In the genomic region with DNA sequence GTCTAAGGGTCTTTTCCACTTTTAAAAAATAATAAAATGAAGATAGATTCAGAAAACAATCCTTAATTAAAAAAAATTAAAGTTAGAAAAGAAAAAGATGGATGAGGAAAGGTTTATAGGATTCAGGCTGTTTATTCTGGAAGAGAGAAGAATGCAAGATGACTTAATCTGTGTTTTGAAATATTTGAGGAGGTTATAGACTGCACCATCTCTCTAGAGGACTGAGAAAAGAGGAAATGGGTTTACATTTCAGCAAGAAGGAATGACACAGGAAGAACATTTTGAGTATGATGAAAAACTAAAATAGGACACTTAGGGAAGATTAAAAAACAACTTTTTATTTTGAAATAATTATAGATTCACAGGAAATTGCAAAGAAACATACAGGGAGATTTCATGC, we compare ENCODE assay signal across 11 cellular contexts.
DNase-seq lines count a peak whose midpoint lies in the region; ATAC-seq and TF ChIP-seq lines count a peak whose summit lies in the region.
"Had no signal": no experiment of that assay in that cellular context is flagged by ENCODE, and none has a peak within 500 bp of the region (broad histone marks: within the 10 kb centered on the region; RNA-seq: fewer than 3 reads in every experiment).

No MANE protein-coding gene starts in this region.

- H3K36me3 Mint-ChIP-seq in dendritic cell treated with granulocyte-macrophage colony-stimulating factor and Interleukin-4, amounts not matched to agents 40 ng/mL and 50 ng/mL, for 4 days (ENCODE audit: low read depth) = peaks cover 13% of the 10 kb centered on the region

- no peaks in the 10 kb centered on the region for H3K9me3 Mint-ChIP-seq in dendritic cell treated with granulocyte-macrophage colony-stimulating factor and Interleukin-4, amounts not matched to agents 40 ng/mL and 50 ng/mL, for 4 days

- no peaks in the 10 kb centered on the region for H3K36me3 ChIP-seq in left ventricle myocardium inferior
- H3K36me3 ChIP-seq in uterus = no peaks in the 10 kb centered on the region

- TF ChIP-seq CTCF in left ventricle myocardium inferior (IDR thresholded peaks at IDR 0.05; ENCODE audit: borderline replicate concordance) = no peak
- no peak for TF ChIP-seq CTCF in uterus (IDR thresholded peaks at IDR 0.05)

- H3K4me1 ChIP-seq in left ventricle myocardium inferior = peaks cover 82% of the 10 kb centered on the region
- H3K4me1 ChIP-seq in uterus = no peaks in the 10 kb centered on the region

- ATAC-seq in Right ventricle myocardium superior (ENCODE audit: poor library complexity) (no peak), HG03432 (IDR thresholded peaks at IDR 0.05; ENCODE audit: unreplicated experiment) (peak; percentile 50)

- peak overlapping the region; percentile 90 for H3K27ac ChIP-seq in left ventricle myocardium inferior (replicated peaks)
- peak overlapping the region; percentile 49 to 51 for H3K27ac ChIP-seq in uterus

- peaks cover 70% of the 10 kb centered on the region for H3K4me1 Mint-ChIP-seq in dendritic cell treated with granulocyte-macrophage colony-stimulating factor and Interleukin-4, amounts not matched to agents 40 ng/mL and 50 ng/mL, for 4 days (ENCODE audit: low read depth)

- TF ChIP-seq POLR2A in uterus (IDR thresholded peaks at IDR 0.05) = no peak

- H3K4me3 ChIP-seq in left ventricle myocardium inferior (no peak overlapping the region), uterus (no peak overlapping the region)

- H3K27me3 ChIP-seq in left ventricle myocardium inferior (ENCODE audit: low read depth) (no peaks in the 10 kb centered on the region), uterus (no peaks in the 10 kb centered on the region)

- DNase-seq in left ventricle myocardium inferior = no peak
- DNase-seq in Right ventricle myocardium superior = no peak
- no peak for DNase-seq in uterus
- no peak for DNase-seq in midbrain (lab: John Stamatoyannopoulos, UW)
- DNase-seq in activated gamma-delta T cell (lab: John Stamatoyannopoulos, UW) = no peak
- DNase-seq in DMS53 treated with DMSO at 0.1 percent for 48 hours (lab: John Stamatoyannopoulos, UW; ENCODE audit: unreplicated experiment) = no peak
- DNase-seq: NCI-H510A; retina; stimulated activated naive CD4-positive, alpha-beta T cell treated with Interleukin-2 at 50 U/mL for 16 hours had no signal

- H3K4me3 Mint-ChIP-seq in dendritic cell treated with granulocyte-macrophage colony-stimulating factor and Interleukin-4, amounts not matched to agents 40 ng/mL and 50 ng/mL, for 4 days = no peak overlapping the region

- H3K27ac Mint-ChIP-seq in dendritic cell treated with granulocyte-macrophage colony-stimulating factor and Interleukin-4, amounts not matched to agents 40 ng/mL and 50 ng/mL, for 4 days = peak overlapping the region; percentile 66

- H3K9me3 ChIP-seq in left ventricle myocardium inferior (replicated peaks) (no peaks in the 10 kb centered on the region), uterus (no peaks in the 10 kb centered on the region)

- H3K27me3 Mint-ChIP-seq in dendritic cell treated with granulocyte-macrophage colony-stimulating factor and Interleukin-4, amounts not matched to agents 40 ng/mL and 50 ng/mL, for 4 days = no peaks in the 10 kb centered on the region

- intact Hi-C loops in left ventricle myocardium inferior (cut with micrococcal nuclease) (no loop called here), Right ventricle myocardium superior (cut with DNase I) (no loop called here), uterus (cut with DNase I; ENCODE audit: low total_unique reads) (no loop called here)
- intact Hi-C loops in dendritic cell treated with granulocyte-macrophage colony-stimulating factor and Interleukin-4, amounts not matched to agents 40 ng/mL and 50 ng/mL, for 4 days (cut with micrococcal nuclease) = no loop called here
